ENCODE assay signal across 22 cellular contexts in the genomic region with DNA sequence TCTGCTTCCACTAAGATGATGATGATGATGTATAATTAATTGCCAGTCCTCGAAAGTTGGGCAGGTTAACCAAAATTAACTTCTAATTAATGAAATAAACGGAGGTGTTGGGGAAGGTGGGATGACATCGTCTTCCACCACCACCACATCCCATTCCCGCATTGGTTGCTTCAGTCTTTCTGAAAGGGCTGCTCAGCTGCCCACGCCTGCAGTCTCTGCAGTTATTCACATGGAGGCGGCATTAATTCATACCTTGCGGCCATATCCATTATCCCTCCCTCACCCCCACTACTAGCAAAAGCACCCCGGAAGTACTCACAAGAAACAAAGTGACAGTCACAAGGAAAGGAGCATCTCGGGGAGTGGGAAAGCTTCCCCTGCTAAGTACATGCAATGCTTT.
"Had no signal": no experiment of that assay in that cellular context is flagged by ENCODE, and none has a peak within 500 bp of the region (broad histone marks: within the 10 kb centered on the region; RNA-seq: fewer than 3 reads in every experiment).

No MANE protein-coding gene starts in this region.

- H3K27me3 ChIP-seq: dorsolateral prefrontal cortex, esophagus muscularis mucosa, foreskin keratinocyte, heart right ventricle, left lung had no signal

- H3K4me1 Mint-ChIP-seq: mesothelial cell of epicardium had no signal

- H3K36me3 Mint-ChIP-seq: mesothelial cell of epicardium had no signal

- DNase-seq: dermis blood vessel endothelial cell; effector CD4-positive, alpha-beta T cell; effector memory CD4-positive, alpha-beta T cell; foreskin keratinocyte; glutamatergic neuron; heart right ventricle; hippocampal formation; left cardiac atrium; left lung; left ventricle myocardium superior; lower lobe of right lung; mesenchymal stem cell; mucosa of descending colon had no signal

- H3K9me3 Mint-ChIP-seq: mesothelial cell of epicardium had no signal

- H3K27ac Mint-ChIP-seq: mesothelial cell of epicardium had no signal

- FAIRE-seq: colon, endothelial cell of umbilical vein, frontal cortex, islet of Langerhans, keratinocyte had no signal

- H3K9me3 ChIP-seq: esophagus muscularis mucosa, heart right ventricle, lower lobe of right lung, mucosa of descending colon had no signal

- H3K27ac ChIP-seq: coronary artery, esophagus muscularis mucosa, foreskin keratinocyte, heart right ventricle, left lung, lower lobe of right lung had no signal

- ATAC-seq: foreskin keratinocyte, heart right ventricle, left cardiac atrium, left lung, left ventricle myocardium superior, lower lobe of right lung, mucosa of descending colon had no signal

- H3K4me3 Mint-ChIP-seq: mesothelial cell of epicardium had no signal

- H3K4me1 ChIP-seq: esophagus muscularis mucosa, foreskin keratinocyte, left lung, lower lobe of right lung had no signal

- H3K4me3 ChIP-seq: coronary artery, dorsolateral prefrontal cortex, esophagus muscularis mucosa, heart right ventricle, left lung, lower lobe of right lung, mucosa of descending colon had no signal

- H3K36me3 ChIP-seq: esophagus muscularis mucosa, heart right ventricle, left lung, lower lobe of right lung had no signal
